ENCODE assay signal across 20 cellular contexts in genomic region chr20:10786678-10787077, GRCh38.
DNase-seq lines count a peak whose midpoint lies in the region; ATAC-seq and TF ChIP-seq lines count a peak whose summit lies in the region.
"Had no signal": no experiment of that assay in that cellular context is flagged by ENCODE, and none has a peak within 500 bp of the region (broad histone marks: within the 10 kb centered on the region; RNA-seq: fewer than 3 reads in every experiment).

No MANE protein-coding gene starts in this region.

- no peaks in the 10 kb centered on the region for H4K20me1 ChIP-seq in SK-N-SH (ENCODE audit: insufficient read depth)

- H3K27me3 ChIP-seq in SK-N-SH (ENCODE audit: insufficient read depth) (no peaks in the 10 kb centered on the region), esophagus muscularis mucosa (peaks cover 0 to 4% (median 0%) of the 10 kb centered on the region in 4 donors), vagina (no peaks in the 10 kb centered on the region)
- H3K27me3 ChIP-seq: BE2C had no signal

- no peaks in the 10 kb centered on the region for H3K79me2 ChIP-seq in SK-N-SH (ENCODE audit: insufficient read depth)

- TF ChIP-seq RAD21 in SK-N-SH (IDR thresholded peaks at IDR 0.05; ENCODE audit: low read length): no peak

- ATAC-seq in SK-N-SH treated with all-trans-retinoic acid at 6 μM for 48 hours (no peak), HG02938 (IDR thresholded peaks at IDR 0.05; ENCODE audit: unreplicated experiment) (no peak), HG03196 (IDR thresholded peaks at IDR 0.05; ENCODE audit: unreplicated experiment) (no peak)
- ATAC-seq: HepG2 had no signal

- no peaks in the 10 kb centered on the region for H3K9me2 ChIP-seq in SK-N-SH

- WGBS in SK-N-SH (ENCODE audit: low lambda C conversion rate): 48% methylated on average over 1 of the region's 1 CpG
- 77% methylated on average over 1 of the region's 1 CpG for WGBS in esophagus muscularis mucosa

- no peaks in the 10 kb centered on the region for H3F3A ChIP-seq in SK-N-SH (replicated peaks; ENCODE audit: insufficient read depth)

- no peak for TF ChIP-seq CTCF in SK-N-SH (IDR thresholded peaks at IDR 0.05)
- TF ChIP-seq CTCF in esophagus muscularis mucosa (IDR thresholded peaks at IDR 0.05): no peak
- no peak for TF ChIP-seq CTCF in vagina (IDR thresholded peaks at IDR 0.05)

- no peaks in the 10 kb centered on the region for H3K9me3 ChIP-seq in SK-N-SH
- no peaks in the 10 kb centered on the region for H3K9me3 ChIP-seq in esophagus muscularis mucosa
- no peaks in the 10 kb centered on the region for H3K9me3 ChIP-seq in vagina
- H3K9me3 ChIP-seq: BE2C, HAP-1 had no signal

- no peak overlapping the region for H3K4me2 ChIP-seq in SK-N-SH

- no peak overlapping the region for H3K27ac ChIP-seq in SK-N-SH (ENCODE audit: low read depth in 2 of 2, low read length in 1 of 2)
- H3K27ac ChIP-seq in esophagus muscularis mucosa (replicated peaks in 1 of 4): no peak overlapping the region
- H3K27ac ChIP-seq in vagina: no peak overlapping the region
- H3K27ac ChIP-seq: GM23248 had no signal

- no peak for TF ChIP-seq POLR2A in esophagus muscularis mucosa (IDR thresholded peaks at IDR 0.05; ENCODE audit: low read depth)
- no peak for TF ChIP-seq POLR2A in vagina (IDR thresholded peaks at IDR 0.05)

- TF ChIP-seq EP300 in SK-N-SH (IDR thresholded peaks at IDR 0.05; ENCODE audit: borderline replicate concordance in 1 of 2, low read depth in 1 of 2, low read length in 1 of 2): no peak
- TF ChIP-seq EP300 in esophagus muscularis mucosa (IDR thresholded peaks at IDR 0.05): no peak

- POLR2A ChIA-PET in SK-N-SH (lab: Yijun Ruan, JAX): no interaction called here

- H2AFZ ChIP-seq in SK-N-SH (ENCODE audit: low read depth): no peak overlapping the region
- H2AFZ ChIP-seq: GM23248 had no signal

- no peak overlapping the region for H3K9ac ChIP-seq in SK-N-SH
- H3K9ac ChIP-seq: GM23248 had no signal

- H3K4me1 ChIP-seq in SK-N-SH (ENCODE audit: control insufficient read depth in 1 of 2, insufficient read depth in 2 of 2, low read depth in 1 of 2, low read length in 1 of 2) (no peaks in the 10 kb centered on the region), esophagus muscularis mucosa (no peaks in the 10 kb centered on the region), vagina (peaks cover 10% of the 10 kb centered on the region)
- H3K4me1 ChIP-seq: BE2C had no signal

- H3K36me3 ChIP-seq in SK-N-SH (replicated peaks in 1 of 2; ENCODE audit: control insufficient read depth in 1 of 2, insufficient read depth in 2 of 2, low read length in 1 of 2) (no peaks in the 10 kb centered on the region), esophagus muscularis mucosa (no peaks in the 10 kb centered on the region), vagina (no peaks in the 10 kb centered on the region)
- H3K36me3 ChIP-seq: BE2C, HAP-1 had no signal

- DNase-seq in SK-N-SH (no peak), SK-N-DZ (ENCODE audit: low spot score) (peak; percentile 90), esophagus muscularis mucosa (ENCODE audit: extremely low spot score) (peak; percentile 26), vagina (ENCODE audit: extremely low spot score in 2 of 2) (no peak)
- DNase-seq: 8988T; ACHN; BE2C; C1 segment of cervical spinal cord; CD4-positive, CD25-positive, alpha-beta regulatory T cell; CD8-positive, alpha-beta memory T cell; COR-L47; DMS 273 treated with DMSO at 0.1 percent for 48 hours; DMS79; GDM1; GM23248 had no signal

- CTCF ChIA-PET in SK-N-SH (lab: Yijun Ruan, JAX): no interaction called here

- H3K4me3 ChIP-seq in SK-N-SH (ENCODE audit: low read depth in 2 of 2, low read length in 1 of 2) (no peak overlapping the region), esophagus muscularis mucosa (no peak overlapping the region), vagina (no peak overlapping the region)
- H3K4me3 ChIP-seq: GM23248, HAP-1 had no signal

- intact Hi-C loops in esophagus muscularis mucosa (cut with DNase I): no loop called here
- intact Hi-C loops in vagina (cut with DNase I): no loop called here

TF ChIP-seq in SK-N-SH, 30 proteins besides CTCF, POLR2A, EP300 and RAD21:
- TF ChIP-seq GATA2 (CRISPR knock-in tag; IDR thresholded peaks at IDR 0.05) (peak; percentile 75), GABPA (IDR thresholded peaks at IDR 0.05; ENCODE audit: low read depth) (no peak)

TF ChIP-seq in SK-N-SH treated with all-trans-retinoic acid at 6 μM for 48 hours, 23 proteins besides CTCF, POLR2A, EP300 and RAD21:
- TF ChIP-seq CSDC2 (CRISPR knock-in tag; IDR thresholded peaks at IDR 0.05) (no peak), ZFP3 (CRISPR knock-in tag; IDR thresholded peaks at IDR 0.05) (no peak), TCF4 (CRISPR knock-in tag; IDR thresholded peaks at IDR 0.05; ENCODE audit: borderline replicate concordance) (no peak), PPARA (CRISPR knock-in tag; IDR thresholded peaks at IDR 0.05; ENCODE audit: borderline replicate concordance) (no peak), RARB (CRISPR knock-in tag; IDR thresholded peaks at IDR 0.05) (no peak), ZFP30 (CRISPR knock-in tag; IDR thresholded peaks at IDR 0.05) (no peak), ESRRG (CRISPR knock-in tag; IDR thresholded peaks at IDR 0.05) (no peak), BACH2 (CRISPR knock-in tag; IDR thresholded peaks at IDR 0.05; ENCODE audit: borderline replicate concordance) (no peak), PATZ1 (CRISPR knock-in tag; IDR thresholded peaks at IDR 0.05; ENCODE audit: borderline replicate concordance) (no peak), SNAI2 (CRISPR knock-in tag; IDR thresholded peaks at IDR 0.05) (no peak), GLIS3 (CRISPR knock-in tag; IDR thresholded peaks at IDR 0.05) (no peak)
- TF ChIP-seq, protein P1, sequence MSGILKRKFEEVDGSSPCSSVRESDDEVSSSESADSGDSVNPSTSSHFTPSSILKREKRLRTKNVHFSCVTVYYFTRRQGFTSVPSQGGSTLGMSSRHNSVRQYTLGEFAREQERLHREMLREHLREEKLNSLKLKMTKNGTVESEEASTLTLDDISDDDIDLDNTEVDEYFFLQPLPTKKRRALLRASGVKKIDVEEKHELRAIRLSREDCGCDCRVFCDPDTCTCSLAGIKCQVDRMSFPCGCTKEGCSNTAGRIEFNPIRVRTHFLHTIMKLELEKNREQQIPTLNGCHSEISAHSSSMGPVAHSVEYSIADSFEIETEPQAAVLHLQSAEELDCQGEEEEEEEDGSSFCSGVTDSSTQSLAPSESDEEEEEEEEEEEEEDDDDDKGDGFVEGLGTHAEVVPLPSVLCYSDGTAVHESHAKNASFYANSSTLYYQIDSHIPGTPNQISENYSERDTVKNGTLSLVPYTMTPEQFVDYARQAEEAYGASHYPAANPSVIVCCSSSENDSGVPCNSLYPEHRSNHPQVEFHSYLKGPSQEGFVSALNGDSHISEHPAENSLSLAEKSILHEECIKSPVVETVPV (CRISPR knock-in tag; IDR thresholded peaks at IDR 0.05): no peak
- TF ChIP-seq, protein P2, sequence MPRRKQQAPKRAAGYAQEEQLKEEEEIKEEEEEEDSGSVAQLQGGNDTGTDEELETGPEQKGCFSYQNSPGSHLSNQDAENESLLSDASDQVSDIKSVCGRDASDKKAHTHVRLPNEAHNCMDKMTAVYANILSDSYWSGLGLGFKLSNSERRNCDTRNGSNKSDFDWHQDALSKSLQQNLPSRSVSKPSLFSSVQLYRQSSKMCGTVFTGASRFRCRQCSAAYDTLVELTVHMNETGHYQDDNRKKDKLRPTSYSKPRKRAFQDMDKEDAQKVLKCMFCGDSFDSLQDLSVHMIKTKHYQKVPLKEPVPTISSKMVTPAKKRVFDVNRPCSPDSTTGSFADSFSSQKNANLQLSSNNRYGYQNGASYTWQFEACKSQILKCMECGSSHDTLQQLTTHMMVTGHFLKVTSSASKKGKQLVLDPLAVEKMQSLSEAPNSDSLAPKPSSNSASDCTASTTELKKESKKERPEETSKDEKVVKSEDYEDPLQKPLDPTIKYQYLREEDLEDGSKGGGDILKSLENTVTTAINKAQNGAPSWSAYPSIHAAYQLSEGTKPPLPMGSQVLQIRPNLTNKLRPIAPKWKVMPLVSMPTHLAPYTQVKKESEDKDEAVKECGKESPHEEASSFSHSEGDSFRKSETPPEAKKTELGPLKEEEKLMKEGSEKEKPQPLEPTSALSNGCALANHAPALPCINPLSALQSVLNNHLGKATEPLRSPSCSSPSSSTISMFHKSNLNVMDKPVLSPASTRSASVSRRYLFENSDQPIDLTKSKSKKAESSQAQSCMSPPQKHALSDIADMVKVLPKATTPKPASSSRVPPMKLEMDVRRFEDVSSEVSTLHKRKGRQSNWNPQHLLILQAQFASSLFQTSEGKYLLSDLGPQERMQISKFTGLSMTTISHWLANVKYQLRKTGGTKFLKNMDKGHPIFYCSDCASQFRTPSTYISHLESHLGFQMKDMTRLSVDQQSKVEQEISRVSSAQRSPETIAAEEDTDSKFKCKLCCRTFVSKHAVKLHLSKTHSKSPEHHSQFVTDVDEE (CRISPR knock-in tag; IDR thresholded peaks at IDR 0.05): no peak

Comparison
In these comparisons a context has a peak if more than half of its experiments do, and no peak if none do; other contexts are left out.
1. DNase-seq: peak in SK-N-DZ (single experiment) and esophagus muscularis mucosa (single experiment); none in SK-N-SH (single experiment) and vagina (0 of 2).